In genomic region chr7:104971290-104972071, GRCh38 we compare ENCODE assay signal across 10 cellular contexts. TPM values are rescaled to one million over a fixed set of nuclear protein-coding genes. Genes with fewer than 3 reads are reported as not detected.
A peak's percentile ranks its signal among the peaks of the same experiment; 100 is the strongest.
DNase-seq lines count a peak whose midpoint lies in the region; ATAC-seq and TF ChIP-seq lines count a peak whose summit lies in the region.
"Had no signal": no experiment of that assay in that cellular context is flagged by ENCODE, and none has a peak within 500 bp of the region (broad histone marks: within the 10 kb centered on the region; RNA-seq: fewer than 3 reads in every experiment).

No MANE protein-coding gene starts in this region.

- no peaks in the 10 kb centered on the region for H3K36me3 ChIP-seq in upper lobe of right lung

- no peaks in the 10 kb centered on the region for H3K9me3 Mint-ChIP-seq in activated T-cell treated with anti-CD3 and anti-CD28 coated beads, Interleukin-2, amount 50 U/mL, for 72 hours
- no peaks in the 10 kb centered on the region for H3K9me3 Mint-ChIP-seq in activated T-cell treated with anti-CD3 and anti-CD28 coated beads, Interleukin-2, amount 50 U/mL, for 24 hours
- no peaks in the 10 kb centered on the region for H3K9me3 Mint-ChIP-seq in dendritic cell treated with granulocyte-macrophage colony-stimulating factor and Interleukin-4, amounts not matched to agents 40 ng/mL and 50 ng/mL, for 4 days
- H3K9me3 Mint-ChIP-seq: activated B cell treated with CpG ODN at 0.5 μM for 24 hours; naive thymus-derived CD4-positive, alpha-beta T cell had no signal

- peak overlapping the region; percentile 51 for H3K27ac Mint-ChIP-seq in activated T-cell treated with anti-CD3 and anti-CD28 coated beads, Interleukin-2, amount 50 U/mL, for 72 hours
- H3K27ac Mint-ChIP-seq in activated T-cell treated with anti-CD3 and anti-CD28 coated beads, Interleukin-2, amount 50 U/mL, for 24 hours: no peak overlapping the region
- H3K27ac Mint-ChIP-seq in dendritic cell treated with granulocyte-macrophage colony-stimulating factor and Interleukin-4, amounts not matched to agents 40 ng/mL and 50 ng/mL, for 4 days: peak overlapping the region; percentile 58

- H3K27ac ChIP-seq in upper lobe of right lung: peak overlapping the region; percentile 9

- peaks cover 21% of the 10 kb centered on the region for H3K4me1 Mint-ChIP-seq in activated T-cell treated with anti-CD3 and anti-CD28 coated beads, Interleukin-2, amount 50 U/mL, for 72 hours (ENCODE audit: low read depth)
- H3K4me1 Mint-ChIP-seq in activated T-cell treated with anti-CD3 and anti-CD28 coated beads, Interleukin-2, amount 50 U/mL, for 24 hours (ENCODE audit: low read depth): peaks cover 14% of the 10 kb centered on the region
- peaks cover 37% of the 10 kb centered on the region for H3K4me1 Mint-ChIP-seq in dendritic cell treated with granulocyte-macrophage colony-stimulating factor and Interleukin-4, amounts not matched to agents 40 ng/mL and 50 ng/mL, for 4 days (ENCODE audit: low read depth)

- no peaks in the 10 kb centered on the region for H3K27me3 Mint-ChIP-seq in activated T-cell treated with anti-CD3 and anti-CD28 coated beads, Interleukin-2, amount 50 U/mL, for 72 hours (ENCODE audit: low read depth)
- H3K27me3 Mint-ChIP-seq in activated T-cell treated with anti-CD3 and anti-CD28 coated beads, Interleukin-2, amount 50 U/mL, for 24 hours: no peaks in the 10 kb centered on the region
- H3K27me3 Mint-ChIP-seq in dendritic cell treated with granulocyte-macrophage colony-stimulating factor and Interleukin-4, amounts not matched to agents 40 ng/mL and 50 ng/mL, for 4 days: no peaks in the 10 kb centered on the region
- H3K27me3 Mint-ChIP-seq: activated B cell treated with CpG ODN at 0.5 μM for 24 hours; naive thymus-derived CD4-positive, alpha-beta T cell had no signal

- no peaks in the 10 kb centered on the region for H3K9me3 ChIP-seq in upper lobe of right lung

- DNase-seq in activated T-cell treated with anti-CD3 and anti-CD28 coated beads, Interleukin-2, amount 50 U/mL, for 72 hours: no peak
- no peak for DNase-seq in activated T-cell treated with anti-CD3 and anti-CD28 coated beads, Interleukin-2, amount 50 U/mL, for 24 hours
- DNase-seq in medulla oblongata (ENCODE audit: extremely low spot score): peak; percentile 53
- no peak for DNase-seq in upper lobe of right lung
- DNase-seq in NCI-H510A (lab: John Stamatoyannopoulos, UW): no peak
- DNase-seq in amniotic stem cell (lab: John Stamatoyannopoulos, UW): no peak
- DNase-seq: activated B cell treated with CpG ODN at 0.5 μM for 24 hours; naive thymus-derived CD4-positive, alpha-beta T cell had no signal

- H3K27me3 ChIP-seq in upper lobe of right lung: no peaks in the 10 kb centered on the region

- no peak overlapping the region for H3K4me3 Mint-ChIP-seq in activated T-cell treated with anti-CD3 and anti-CD28 coated beads, Interleukin-2, amount 50 U/mL, for 72 hours
- no peak overlapping the region for H3K4me3 Mint-ChIP-seq in activated T-cell treated with anti-CD3 and anti-CD28 coated beads, Interleukin-2, amount 50 U/mL, for 24 hours
- H3K4me3 Mint-ChIP-seq in dendritic cell treated with granulocyte-macrophage colony-stimulating factor and Interleukin-4, amounts not matched to agents 40 ng/mL and 50 ng/mL, for 4 days: no peak overlapping the region
- H3K4me3 Mint-ChIP-seq: activated B cell treated with CpG ODN at 0.5 μM for 24 hours; naive thymus-derived CD4-positive, alpha-beta T cell had no signal

- ATAC-seq in activated T-cell treated with anti-CD3 and anti-CD28 coated beads, Interleukin-2, amount 50 U/mL, for 72 hours (replicated peaks in 1 of 2): no peak
- ATAC-seq in upper lobe of right lung (peak; percentile 89), HG03196 (IDR thresholded peaks at IDR 0.05; ENCODE audit: unreplicated experiment) (no peak)
- ATAC-seq: naive thymus-derived CD4-positive, alpha-beta T cell had no signal

- TF ChIP-seq CTCF in upper lobe of right lung (IDR thresholded peaks at IDR 0.05): no peak

- peaks cover 41% of the 10 kb centered on the region for H3K4me1 ChIP-seq in upper lobe of right lung

- H3K4me3 ChIP-seq in upper lobe of right lung: no peak overlapping the region

- intact Hi-C loops in dendritic cell treated with granulocyte-macrophage colony-stimulating factor and Interleukin-4, amounts not matched to agents 40 ng/mL and 50 ng/mL, for 4 days (cut with micrococcal nuclease): loop anchor here (5.0 kb wide), 1 partner anchor 39 kb away; no protein-coding TSS in a partner anchor
- intact Hi-C loops in upper lobe of right lung (cut with DNase I): no loop called here

- peaks cover 1 to 7% of the 10 kb centered on the region in 2 donors for H3K36me3 Mint-ChIP-seq in activated T-cell treated with anti-CD3 and anti-CD28 coated beads, Interleukin-2, amount 50 U/mL, for 72 hours (ENCODE audit: insufficient read depth in 2 of 2)
- H3K36me3 Mint-ChIP-seq in activated T-cell treated with anti-CD3 and anti-CD28 coated beads, Interleukin-2, amount 50 U/mL, for 24 hours (ENCODE audit: low read depth): peaks cover 28% of the 10 kb centered on the region
- H3K36me3 Mint-ChIP-seq in dendritic cell treated with granulocyte-macrophage colony-stimulating factor and Interleukin-4, amounts not matched to agents 40 ng/mL and 50 ng/mL, for 4 days (ENCODE audit: low read depth): peaks cover 57% of the 10 kb centered on the region

RNA-seq across cellular contexts. Expression of gene KMT2E, which starts 42.5 kb away (rescaled TPM):
- 100 to 1,000 TPM in 1 of 2 donors, 10 to 100 TPM in 1; 96.4 to 112 TPM for total RNA-seq in activated T-cell treated with anti-CD3 and anti-CD28 coated beads, Interleukin-2, amount 50 U/mL, for 72 hours
- total RNA-seq in upper lobe of right lung: 97.0 TPM
